ENCODE assay signal across 16 cellular contexts in the genomic region with DNA sequence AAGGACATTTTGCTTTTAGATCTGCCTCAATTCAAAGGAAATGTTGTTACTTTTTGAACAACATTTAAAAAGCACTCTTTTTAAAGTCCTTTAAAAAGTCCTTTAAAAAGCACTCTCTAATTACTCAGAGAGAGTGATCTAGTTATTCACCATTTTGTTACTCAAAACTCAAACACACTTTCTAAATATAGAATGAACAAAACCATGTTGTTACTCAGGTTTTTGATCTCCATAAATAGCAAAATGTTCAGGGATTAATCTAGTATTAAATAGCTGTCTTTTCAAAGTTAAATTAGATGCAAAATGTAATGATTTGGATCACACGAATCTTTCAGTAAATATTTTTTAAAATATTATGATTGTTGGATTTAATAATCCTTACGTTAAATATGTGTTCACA.
A peak's percentile ranks its signal among the peaks of the same experiment; 100 is the strongest.
DNase-seq lines count a peak whose midpoint lies in the region; ATAC-seq, FAIRE-seq and TF ChIP-seq lines count a peak whose summit lies in the region.
"Had no signal": no experiment of that assay in that cellular context is flagged by ENCODE, and none has a peak within 500 bp of the region (broad histone marks: within the 10 kb centered on the region; RNA-seq: fewer than 3 reads in every experiment).

No MANE protein-coding gene starts in this region.

- DNase-seq in stimulated activated naive CD8-positive, alpha-beta T cell treated with anti-CD3 and anti-CD28 coated beads, Interleukin-15, amount 100 ng/mL, for 72 hours = no peak
- no peak for DNase-seq in IMR-90
- no peak for DNase-seq in GM12878 (ENCODE audit: low read depth, low spot score)
- DNase-seq in small intestine = no peak
- no peak for DNase-seq in mesendoderm
- no peak for DNase-seq in NCI-H345 treated with DMSO at 0.1 percent for 48 hours (lab: John Stamatoyannopoulos, UW; ENCODE audit: unreplicated experiment)
- DNase-seq in coronary artery (ENCODE audit: low spot score) = no peak
- DNase-seq: BE2C; CD8-positive, alpha-beta T cell; DND-41; MG63; NCI-H2081 treated with DMSO at 0.1 percent for 48 hours; SHP77 treated with DMSO at 0.1 percent for 48 hours had no signal

- H2AFZ ChIP-seq in IMR-90 (replicated peaks; ENCODE audit: low read length, poor library complexity) (no peak overlapping the region), GM12878 (ENCODE audit: control insufficient read depth, low read depth, low read length) (no peak overlapping the region)

- no peak overlapping the region for H2AK5ac ChIP-seq in IMR-90 (ENCODE audit: low read depth, low read length)
- H2AK5ac ChIP-seq in mesendoderm (ENCODE audit: low read length) = no peak overlapping the region

- H3K9ac ChIP-seq in IMR-90 (ENCODE audit: low read depth, low read length) (no peak overlapping the region), GM12878 (ENCODE audit: control insufficient read depth, insufficient read depth, low read length) (no peak overlapping the region), mesendoderm (ENCODE audit: low read length) (no peak overlapping the region)
- H3K9ac ChIP-seq: KMS-11 had no signal

- no peak overlapping the region for H2BK120ac ChIP-seq in IMR-90 (ENCODE audit: low read depth, low read length)
- H2BK120ac ChIP-seq in mesendoderm (ENCODE audit: low read depth, low read length) = no peak overlapping the region

- no peaks in the 10 kb centered on the region for H3K9me3 Mint-ChIP-seq in stimulated activated naive CD8-positive, alpha-beta T cell treated with anti-CD3 and anti-CD28 coated beads, Interleukin-15, Interleukin-2, amounts not matched to agents 100 ng/mL and 50 ng/mL, for 24 hours
- H3K9me3 Mint-ChIP-seq in stimulated activated naive CD8-positive, alpha-beta T cell treated with anti-CD3 and anti-CD28 coated beads, Interleukin-15, amount 100 ng/mL, for 72 hours = no peaks in the 10 kb centered on the region
- H3K9me3 Mint-ChIP-seq: CD8-positive, alpha-beta T cell had no signal

- no peak overlapping the region for H2BK20ac ChIP-seq in IMR-90 (ENCODE audit: low read depth, low read length)

- H3K36me3 ChIP-seq in IMR-90 (ENCODE audit: control insufficient read depth, insufficient read depth, low read length) (no peaks in the 10 kb centered on the region), GM12878 (ENCODE audit: control insufficient read depth in 2 of 2, insufficient read depth in 2 of 2, low read length in 1 of 2) (no peaks in the 10 kb centered on the region), small intestine (ENCODE audit: control insufficient read depth in 2 of 2, insufficient read depth in 2 of 2, low read length in 2 of 2) (no peaks in the 10 kb centered on the region), mesendoderm (ENCODE audit: control insufficient read depth, insufficient read depth, low read length) (no peaks in the 10 kb centered on the region)
- H3K36me3 ChIP-seq: BE2C, MG63 had no signal

- H2BK5ac ChIP-seq in IMR-90 (ENCODE audit: low read depth, low read length, poor library complexity, severe bottlenecking) (peak overlapping the region; percentile 13), mesendoderm (ENCODE audit: low read length) (no peak overlapping the region)

- no peaks in the 10 kb centered on the region for H3K27me3 Mint-ChIP-seq in stimulated activated naive CD8-positive, alpha-beta T cell treated with anti-CD3 and anti-CD28 coated beads, Interleukin-15, Interleukin-2, amounts not matched to agents 100 ng/mL and 50 ng/mL, for 24 hours
- no peaks in the 10 kb centered on the region for H3K27me3 Mint-ChIP-seq in stimulated activated naive CD8-positive, alpha-beta T cell treated with anti-CD3 and anti-CD28 coated beads, Interleukin-15, amount 100 ng/mL, for 72 hours

- H3K9me3 ChIP-seq in IMR-90 (ENCODE audit: control insufficient read depth, insufficient read depth, low read length) = no peaks in the 10 kb centered on the region
- no peaks in the 10 kb centered on the region for H3K9me3 ChIP-seq in GM12878 (replicated peaks; ENCODE audit: control insufficient read depth, insufficient read depth, low read length)
- no peaks in the 10 kb centered on the region for H3K9me3 ChIP-seq in small intestine (ENCODE audit: control insufficient read depth, low read depth)
- H3K9me3 ChIP-seq: BE2C, MG63 had no signal

- H2AK9ac ChIP-seq in IMR-90 (replicated peaks; ENCODE audit: low read depth, low read length, poor library complexity) = no peak overlapping the region

- peaks cover 38% of the 10 kb centered on the region for H3K4me1 Mint-ChIP-seq in stimulated activated naive CD8-positive, alpha-beta T cell treated with anti-CD3 and anti-CD28 coated beads, Interleukin-15, Interleukin-2, amounts not matched to agents 100 ng/mL and 50 ng/mL, for 24 hours (ENCODE audit: low read depth)
- H3K4me1 Mint-ChIP-seq in stimulated activated naive CD8-positive, alpha-beta T cell treated with anti-CD3 and anti-CD28 coated beads, Interleukin-15, amount 100 ng/mL, for 72 hours = peaks cover 41% of the 10 kb centered on the region

- in situ Hi-C loops in IMR-90 (cut with MboI; ENCODE audit: low sequenced_read_pairs) (no loop called here), GM12878 (cut with MboI) (no loop called here)

- no peak overlapping the region for H3K4me3 Mint-ChIP-seq in stimulated activated naive CD8-positive, alpha-beta T cell treated with anti-CD3 and anti-CD28 coated beads, Interleukin-15, Interleukin-2, amounts not matched to agents 100 ng/mL and 50 ng/mL, for 24 hours
- no peak overlapping the region for H3K4me3 Mint-ChIP-seq in stimulated activated naive CD8-positive, alpha-beta T cell treated with anti-CD3 and anti-CD28 coated beads, Interleukin-15, amount 100 ng/mL, for 72 hours
- H3K4me3 Mint-ChIP-seq: CD8-positive, alpha-beta T cell had no signal

- TF ChIP-seq RAD21 in IMR-90 (IDR thresholded peaks at IDR 0.05; ENCODE audit: low read length) (no peak), GM12878 (IDR thresholded peaks at IDR 0.05; ENCODE audit: insufficient read depth, low read depth, low read length) (no peak)

- H4K91ac ChIP-seq in IMR-90 (ENCODE audit: insufficient read depth, low read depth, low read length) = no peak overlapping the region

- TF ChIP-seq CTCF in IMR-90 (conservative IDR thresholded peaks at IDR 0.05; ENCODE audit: low read depth, low read length) (no peak), GM12878 (IDR thresholded peaks at IDR 0.05 in 2 of 3, conservative IDR thresholded peaks at IDR 0.05 in 1 of 3; ENCODE audit: control insufficient read depth in 2 of 3, extremely low read depth in 1 of 3, insufficient read depth in 1 of 3, low read depth in 3 of 3, low read length in 3 of 3) (no peak), coronary artery (IDR thresholded peaks at IDR 0.05) (no peak)

- H3K14ac ChIP-seq in IMR-90 (replicated peaks; ENCODE audit: low read depth, low read length) = no peak overlapping the region

- dilution Hi-C loops in IMR-90 (cut with HindIII; ENCODE audit: low sequenced_read_pairs, unreplicated experiment) = no loop called here

- no peak overlapping the region for H3K56ac ChIP-seq in IMR-90 (ENCODE audit: extremely low read depth, insufficient read depth, low read length)
- H3K56ac ChIP-seq in mesendoderm (ENCODE audit: low read length) = no peak overlapping the region

- peak overlapping the region; percentile 68 for H3K27ac Mint-ChIP-seq in stimulated activated naive CD8-positive, alpha-beta T cell treated with anti-CD3 and anti-CD28 coated beads, Interleukin-15, Interleukin-2, amounts not matched to agents 100 ng/mL and 50 ng/mL, for 24 hours
- no peak overlapping the region for H3K27ac Mint-ChIP-seq in stimulated activated naive CD8-positive, alpha-beta T cell treated with anti-CD3 and anti-CD28 coated beads, Interleukin-15, amount 100 ng/mL, for 72 hours

- H3K27me3 ChIP-seq in IMR-90 (ENCODE audit: control insufficient read depth, insufficient read depth, low read length) (no peaks in the 10 kb centered on the region), GM12878 (replicated peaks in 1 of 2; ENCODE audit: control insufficient read depth in 2 of 2, insufficient read depth in 2 of 2, low read length in 1 of 2) (no peaks in the 10 kb centered on the region), small intestine (ENCODE audit: control insufficient read depth in 2 of 2, insufficient read depth in 2 of 2, low read length in 2 of 2) (no peaks in the 10 kb centered on the region), mesendoderm (ENCODE audit: insufficient read depth, low read length, poor library complexity) (no peaks in the 10 kb centered on the region)
- H3K27me3 ChIP-seq: BE2C, MG63 had no signal

- CTCF ChIA-PET in IMR-90 (lab: Yijun Ruan, JAX) (interaction anchor here (0.7 to 1.0 kb wide), 2 partner anchors 33 to 160 kb away, joined by 3 read pairs; no protein-coding TSS in a partner anchor), GM12878 (lab: Yijun Ruan, JAX) (interaction anchor here (3.4 to 4.4 kb wide), 2 partner anchors 11 to 134 kb away, joined by 13 to 15 read pairs; no protein-coding TSS in a partner anchor)

- SMC1A ChIA-PET in GM12878 (lab: Charles Lee; ENCODE audit: uncharacterized antibody, unreplicated experiment) = interaction anchor here (0.6 to 7.8 kb wide), 11 partner anchors 9 to 100 kb away, joined by 3 to 94 read pairs (median 5); no protein-coding TSS in a partner anchor

- FAIRE-seq in GM12878 (lab: Jason Lieb, UNC) = peak; percentile 18
- peak; percentile 77 for FAIRE-seq in small intestine (lab: Jason Lieb, UNC)
- FAIRE-seq: HepG2 had no signal

- H3K4me1 ChIP-seq in IMR-90 (ENCODE audit: control insufficient read depth, insufficient read depth, low read length) (peaks cover 6% of the 10 kb centered on the region), GM12878 (ENCODE audit: control insufficient read depth, insufficient read depth, low read length) (peaks cover 16% of the 10 kb centered on the region), small intestine (ENCODE audit: control insufficient read depth in 2 of 2, insufficient read depth in 1 of 2, low read depth in 1 of 2, low read length in 1 of 2) (peaks cover 6 to 13% of the 10 kb centered on the region in 2 donors), mesendoderm (ENCODE audit: control insufficient read depth, low read depth, low read length) (no peaks in the 10 kb centered on the region)
- H3K4me1 ChIP-seq: BE2C had no signal

- H4K20me1 ChIP-seq in IMR-90 (ENCODE audit: insufficient read depth, low read length) = no peaks in the 10 kb centered on the region
- no peaks in the 10 kb centered on the region for H4K20me1 ChIP-seq in GM12878 (ENCODE audit: control insufficient read depth, insufficient read depth)

- no peak for TF ChIP-seq POLR2A in IMR-90 (IDR thresholded peaks at IDR 0.05; ENCODE audit: low read depth, low read length)
- TF ChIP-seq POLR2A in GM12878 (IDR thresholded peaks at IDR 0.05; ENCODE audit: low read depth, low read length) = no peak

- H2BK15ac ChIP-seq in IMR-90 (ENCODE audit: low read depth, low read length) (no peak overlapping the region), mesendoderm (replicated peaks; ENCODE audit: low read depth) (no peak overlapping the region)

- H3K27ac ChIP-seq in IMR-90 (ENCODE audit: insufficient read depth, low read length) (no peak overlapping the region), GM12878 (ENCODE audit: control insufficient read depth, insufficient read depth) (no peak overlapping the region), small intestine (ENCODE audit: low read depth in 1 of 2, low read length in 1 of 2) (peak overlapping the region in 1 of 2 donors; percentile 87), mesendoderm (ENCODE audit: low read depth, low read length) (no peak overlapping the region), coronary artery (no peak overlapping the region)
- H3K27ac ChIP-seq: KMS-11 had no signal

- ATAC-seq in stimulated activated naive CD8-positive, alpha-beta T cell treated with anti-CD3 and anti-CD28 coated beads, Interleukin-15, amount 100 ng/mL, for 72 hours = no peak
- no peak for ATAC-seq in IMR-90 (ENCODE audit: low read depth)
- no peak for ATAC-seq in GM12878
- ATAC-seq: CD8-positive, alpha-beta T cell; HepG2 had no signal

- no peak overlapping the region for H4K5ac ChIP-seq in IMR-90 (ENCODE audit: low read depth, low read length)
- no peak overlapping the region for H4K5ac ChIP-seq in mesendoderm (ENCODE audit: low read length)

- RAD21 ChIA-PET in GM12878 (lab: Charles Lee; ENCODE audit: unreplicated experiment) = interaction anchor here (1.4 to 4.6 kb wide), 5 partner anchors 11 to 134 kb away, joined by 3 to 32 read pairs (median 10); no protein-coding TSS in a partner anchor

- H3K23ac ChIP-seq in IMR-90 (ENCODE audit: low read depth, low read length) (no peak overlapping the region), mesendoderm (ENCODE audit: low read length) (no peak overlapping the region)

- BruUV-seq in IMR-90 (replicated peaks; lab: Mats Ljungman, UMichigan) (no TSS peak), GM12878 (replicated peaks; lab: Mats Ljungman, UMichigan) (no TSS peak)

- TF ChIP-seq EP300 in GM12878 (IDR thresholded peaks at IDR 0.05; ENCODE audit: borderline replicate concordance in 1 of 2, control insufficient read depth in 1 of 2, low read depth in 2 of 2, low read length in 2 of 2) = no peak

- WGBS in IMR-90 (ENCODE audit: extremely low coverage in 2 of 2, insufficient read length in 1 of 2), 2 experiments = no CpG with 5 or more reads among the region's 2 CpGs
- whole genome bisulfite sequencing in GM12878 (ENCODE audit: insufficient coverage, insufficient replicate concordance, low lambda C conversion rate, missing lambda C conversion rate) = 0% methylated on average over 2 of the region's 2 CpGs
- 27 to 57% (median 31%) methylated on average over 2 of the region's 2 CpGs for WGBS in small intestine, 3 donors
- 100% methylated on average over 1 of the region's 2 CpGs for WGBS in mesendoderm (ENCODE audit: extremely low coverage, insufficient coverage, low lambda C conversion rate)

- H3K9me1 ChIP-seq in IMR-90 (ENCODE audit: insufficient read depth, low read length) = no peaks in the 10 kb centered on the region

- no peak overlapping the region for H3K18ac ChIP-seq in IMR-90 (ENCODE audit: low read depth, low read length)
- no peak overlapping the region for H3K18ac ChIP-seq in mesendoderm (ENCODE audit: low read length)

- POLR2A ChIA-PET in IMR-90 (lab: Charles Lee; ENCODE audit: unreplicated experiment) = no interaction called here
- POLR2A ChIA-PET in GM12878 (lab: Charles Lee) = interaction anchor here (1.1 to 1.6 kb wide), 3 partner anchors 16 to 48 kb away, joined by 3 to 5 read pairs (median 4); no protein-coding TSS in a partner anchor

- H4K8ac ChIP-seq in IMR-90 (ENCODE audit: low read depth in 2 of 2, low read length in 2 of 2) (no peak overlapping the region), mesendoderm (ENCODE audit: low read depth, low read length) (no peak overlapping the region)

- intact Hi-C loops in IMR-90 (cut with micrococcal nuclease) (loop anchor here (10.0 kb wide), 1 partner anchor 139 kb away; no protein-coding TSS in a partner anchor), GM12878 (cut with micrococcal nuclease; ENCODE audit: unreplicated experiment) (no loop called here)

- H3K4me3 ChIP-seq in IMR-90 (ENCODE audit: insufficient read depth, low read depth, low read length) (no peak overlapping the region), GM12878 (no peak overlapping the region), small intestine (ENCODE audit: low read depth in 1 of 2, low read length in 2 of 2) (no peak overlapping the region), mesendoderm (ENCODE audit: low read length) (no peak overlapping the region), coronary artery (no peak overlapping the region)
- H3K4me3 ChIP-seq: MG63 had no signal

- H3K79me1 ChIP-seq in IMR-90 (ENCODE audit: low read depth in 1 of 2, low read length in 2 of 2) (no peaks in the 10 kb centered on the region), mesendoderm (ENCODE audit: low read length) (no peaks in the 10 kb centered on the region)

- no peak overlapping the region for H3K4ac ChIP-seq in IMR-90 (ENCODE audit: low read depth, low read length)
- H3K4ac ChIP-seq in mesendoderm (ENCODE audit: low read depth, low read length) = no peak overlapping the region

- no peaks in the 10 kb centered on the region for H3K36me3 Mint-ChIP-seq in stimulated activated naive CD8-positive, alpha-beta T cell treated with anti-CD3 and anti-CD28 coated beads, Interleukin-15, Interleukin-2, amounts not matched to agents 100 ng/mL and 50 ng/mL, for 24 hours (ENCODE audit: low read depth)
- H3K36me3 Mint-ChIP-seq: CD8-positive, alpha-beta T cell had no signal

- H3K79me2 ChIP-seq in GM12878 (ENCODE audit: control insufficient read depth, insufficient read depth, low read length) = no peaks in the 10 kb centered on the region
- no peaks in the 10 kb centered on the region for H3K79me2 ChIP-seq in mesendoderm (ENCODE audit: control insufficient read depth, insufficient read depth, low read length)

- no peak overlapping the region for H3K4me2 ChIP-seq in IMR-90 (ENCODE audit: low read depth, low read length)
- H3K4me2 ChIP-seq in GM12878 (ENCODE audit: control insufficient read depth, insufficient read depth) = no peak overlapping the region
- no peak overlapping the region for H3K4me2 ChIP-seq in mesendoderm (ENCODE audit: low read length)
- H3K4me2 ChIP-seq: KMS-11 had no signal
